In genomic region chr9:38044706-38045105, GRCh38 we compare ENCODE assay signal across 1 cellular context.
TF ChIP-seq lines count a peak whose summit lies in the region.

No MANE protein-coding gene starts in this region.

TF ChIP-seq in HepG2, 621 proteins besides CTCF, POLR2A, EP300 and RAD21 (continued from another document and continues in another):
- TF ChIP-seq NFAT5 (CRISPR knock-in tag; IDR thresholded peaks at IDR 0.05): no peak
- TF ChIP-seq ZSCAN30 (CRISPR knock-in tag; IDR thresholded peaks at IDR 0.05): no peak
- TF ChIP-seq NRL (CRISPR knock-in tag; IDR thresholded peaks at IDR 0.05; ENCODE audit: borderline replicate concordance): no peak
- TF ChIP-seq NR2F1 (CRISPR knock-in tag; IDR thresholded peaks at IDR 0.05): 0 out of 4 replicates have a peak, but pooled peaks of 1 of the 2 experiments have one; percentile 22
- TF ChIP-seq NFKBIZ (CRISPR knock-in tag; IDR thresholded peaks at IDR 0.05): no peak
- TF ChIP-seq ZBTB38 (CRISPR knock-in tag; IDR thresholded peaks at IDR 0.05): peak; percentile 20; the same call in 1 of the 2 replicates
- TF ChIP-seq, protein P1, sequence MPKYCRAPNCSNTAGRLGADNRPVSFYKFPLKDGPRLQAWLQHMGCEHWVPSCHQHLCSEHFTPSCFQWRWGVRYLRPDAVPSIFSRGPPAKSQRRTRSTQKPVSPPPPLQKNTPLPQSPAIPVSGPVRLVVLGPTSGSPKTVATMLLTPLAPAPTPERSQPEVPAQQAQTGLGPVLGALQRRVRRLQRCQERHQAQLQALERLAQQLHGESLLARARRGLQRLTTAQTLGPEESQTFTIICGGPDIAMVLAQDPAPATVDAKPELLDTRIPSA (CRISPR knock-in tag; IDR thresholded peaks at IDR 0.05; ENCODE audit: borderline replicate concordance): no peak
- TF ChIP-seq ZNF367 (CRISPR knock-in tag; IDR thresholded peaks at IDR 0.05; ENCODE audit: borderline replicate concordance): no peak
- TF ChIP-seq, protein P2, sequence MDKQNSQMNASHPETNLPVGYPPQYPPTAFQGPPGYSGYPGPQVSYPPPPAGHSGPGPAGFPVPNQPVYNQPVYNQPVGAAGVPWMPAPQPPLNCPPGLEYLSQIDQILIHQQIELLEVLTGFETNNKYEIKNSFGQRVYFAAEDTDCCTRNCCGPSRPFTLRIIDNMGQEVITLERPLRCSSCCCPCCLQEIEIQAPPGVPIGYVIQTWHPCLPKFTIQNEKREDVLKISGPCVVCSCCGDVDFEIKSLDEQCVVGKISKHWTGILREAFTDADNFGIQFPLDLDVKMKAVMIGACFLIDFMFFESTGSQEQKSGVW (CRISPR knock-in tag; IDR thresholded peaks at IDR 0.05; ENCODE audit: borderline replicate concordance): no peak
- no peak for TF ChIP-seq SRSF1 (optimal IDR thresholded peaks at IDR 0.05; ENCODE audit: low read depth, low read length)
- TF ChIP-seq, protein P3, sequence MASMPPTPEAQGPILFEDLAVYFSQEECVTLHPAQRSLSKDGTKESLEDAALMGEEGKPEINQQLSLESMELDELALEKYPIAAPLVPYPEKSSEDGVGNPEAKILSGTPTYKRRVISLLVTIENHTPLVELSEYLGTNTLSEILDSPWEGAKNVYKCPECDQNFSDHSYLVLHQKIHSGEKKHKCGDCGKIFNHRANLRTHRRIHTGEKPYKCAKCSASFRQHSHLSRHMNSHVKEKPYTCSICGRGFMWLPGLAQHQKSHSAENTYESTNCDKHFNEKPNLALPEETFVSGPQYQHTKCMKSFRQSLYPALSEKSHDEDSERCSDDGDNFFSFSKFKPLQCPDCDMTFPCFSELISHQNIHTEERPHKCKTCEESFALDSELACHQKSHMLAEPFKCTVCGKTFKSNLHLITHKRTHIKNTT (CRISPR knock-in tag; IDR thresholded peaks at IDR 0.05): no peak
- no peak for TF ChIP-seq ZNF34 (CRISPR knock-in tag; IDR thresholded peaks at IDR 0.05; ENCODE audit: borderline replicate concordance)
- no peak for TF ChIP-seq ZNF891 (CRISPR knock-in tag; IDR thresholded peaks at IDR 0.05)
- TF ChIP-seq, protein P4, sequence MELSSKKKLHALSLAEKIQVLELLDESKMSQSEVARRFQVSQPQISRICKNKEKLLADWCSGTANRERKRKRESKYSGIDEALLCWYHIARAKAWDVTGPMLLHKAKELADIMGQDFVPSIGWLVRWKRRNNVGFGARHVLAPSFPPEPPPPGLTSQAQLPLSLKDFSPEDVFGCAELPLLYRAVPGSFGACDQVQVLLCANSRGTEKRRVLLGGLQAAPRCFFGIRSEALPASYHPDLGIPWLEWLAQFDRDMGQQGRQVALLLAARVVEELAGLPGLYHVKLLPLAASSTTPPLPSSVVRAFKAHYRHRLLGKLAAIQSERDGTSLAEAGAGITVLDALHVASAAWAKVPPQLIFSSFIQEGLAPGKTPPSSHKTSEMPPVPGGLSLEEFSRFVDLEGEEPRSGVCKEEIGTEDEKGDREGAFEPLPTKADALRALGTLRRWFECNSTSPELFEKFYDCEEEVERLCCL (CRISPR knock-in tag; IDR thresholded peaks at IDR 0.05; ENCODE audit: borderline replicate concordance): no peak
- TF ChIP-seq ZFP36L1 (CRISPR knock-in tag; IDR thresholded peaks at IDR 0.05): no peak
- no peak for TF ChIP-seq FOXO4 (CRISPR knock-in tag; conservative IDR thresholded peaks at IDR 0.05)
- no peak for TF ChIP-seq ZNF670 (CRISPR knock-in tag; IDR thresholded peaks at IDR 0.05; ENCODE audit: borderline replicate concordance)
- no peak for TF ChIP-seq ZNF549 (CRISPR knock-in tag; IDR thresholded peaks at IDR 0.05)
- TF ChIP-seq SKIL (CRISPR knock-in tag; IDR thresholded peaks at IDR 0.05; ENCODE audit: borderline replicate concordance): no peak
- no peak for TF ChIP-seq U2AF2 (IDR thresholded peaks at IDR 0.05; ENCODE audit: low read depth, low read length)
- TF ChIP-seq ZNF572 (CRISPR knock-in tag; IDR thresholded peaks at IDR 0.05): no peak
- 0 out of 2 replicates have a peak, but pooled peaks have one; percentile 32 for TF ChIP-seq MEIS1 (CRISPR knock-in tag; IDR thresholded peaks at IDR 0.05; ENCODE audit: borderline replicate concordance)
- TF ChIP-seq ZNF674 (CRISPR knock-in tag; IDR thresholded peaks at IDR 0.05; ENCODE audit: low read depth): no peak
- TF ChIP-seq HNF4G (IDR thresholded peaks at IDR 0.05; ENCODE audit: borderline replicate concordance, low read depth, low read length): no peak
- no peak for TF ChIP-seq HNF4G (CRISPR knock-in tag; IDR thresholded peaks at IDR 0.05; ENCODE audit: borderline replicate concordance, low read depth)
- TF ChIP-seq ZNF737 (CRISPR knock-in tag; IDR thresholded peaks at IDR 0.05; ENCODE audit: borderline replicate concordance): no peak
- TF ChIP-seq ZNF263 (CRISPR knock-in tag; IDR thresholded peaks at IDR 0.05): no peak
- no peak for TF ChIP-seq JUND (CRISPR knock-in tag; IDR thresholded peaks at IDR 0.05)
- no peak for TF ChIP-seq ZFP36 (IDR thresholded peaks at IDR 0.05; ENCODE audit: borderline replicate concordance, low read depth, low read length, partially characterized antibody)
- no peak for TF ChIP-seq MLX (CRISPR knock-in tag; IDR thresholded peaks at IDR 0.05)
- peak; percentile 15; the same call in 1 of the 2 replicates for TF ChIP-seq NR2F6 (IDR thresholded peaks at IDR 0.05)
- no peak for TF ChIP-seq NR2F6 (CRISPR knock-in tag; IDR thresholded peaks at IDR 0.05)
- TF ChIP-seq CHCHD3 (CRISPR knock-in tag; IDR thresholded peaks at IDR 0.05): no peak
- TF ChIP-seq ZHX2 (IDR thresholded peaks at IDR 0.05; ENCODE audit: low read depth): no peak
- TF ChIP-seq ZHX2 (CRISPR knock-in tag; IDR thresholded peaks at IDR 0.05; ENCODE audit: borderline replicate concordance): no peak
- no peak for TF ChIP-seq NPAS2 (CRISPR knock-in tag; IDR thresholded peaks at IDR 0.05; ENCODE audit: borderline replicate concordance)
- no peak for TF ChIP-seq GABPB1 (CRISPR knock-in tag; IDR thresholded peaks at IDR 0.05)
- TF ChIP-seq PLRG1 (conservative IDR thresholded peaks at IDR 0.05): no peak
- TF ChIP-seq TERF1 (CRISPR knock-in tag; IDR thresholded peaks at IDR 0.05): no peak
- TF ChIP-seq REL (CRISPR knock-in tag; conservative IDR thresholded peaks at IDR 0.05): no peak
- TF ChIP-seq ZNF136 (CRISPR knock-in tag; IDR thresholded peaks at IDR 0.05; ENCODE audit: low read depth): no peak
